In the genomic region with DNA sequence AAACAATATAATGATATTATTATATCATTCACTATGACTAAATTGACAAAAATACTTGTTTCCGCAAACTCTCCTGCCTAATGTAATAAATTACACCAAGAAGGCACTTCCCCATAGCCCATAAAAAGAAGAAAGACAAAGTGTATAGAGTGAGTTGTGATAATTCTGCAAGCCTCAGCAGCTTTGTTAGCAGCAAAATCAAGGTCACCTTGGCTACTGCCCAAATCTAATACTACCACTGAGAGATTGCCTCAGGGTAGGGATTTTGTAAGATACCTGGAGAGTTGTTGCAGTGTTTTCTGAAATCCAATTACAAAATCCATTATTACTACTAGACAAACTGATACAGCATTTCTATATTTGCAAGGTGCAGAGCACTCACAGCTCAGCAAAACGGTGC, we compare ENCODE assay signal across 1 cellular context.
TF ChIP-seq lines count a peak whose summit lies in the region.

No MANE protein-coding gene starts in this region.

TF ChIP-seq in HEK293, 187 proteins besides CTCF, POLR2A, EP300 and RAD21 (continued from another document):
- TF ChIP-seq, protein P1, sequence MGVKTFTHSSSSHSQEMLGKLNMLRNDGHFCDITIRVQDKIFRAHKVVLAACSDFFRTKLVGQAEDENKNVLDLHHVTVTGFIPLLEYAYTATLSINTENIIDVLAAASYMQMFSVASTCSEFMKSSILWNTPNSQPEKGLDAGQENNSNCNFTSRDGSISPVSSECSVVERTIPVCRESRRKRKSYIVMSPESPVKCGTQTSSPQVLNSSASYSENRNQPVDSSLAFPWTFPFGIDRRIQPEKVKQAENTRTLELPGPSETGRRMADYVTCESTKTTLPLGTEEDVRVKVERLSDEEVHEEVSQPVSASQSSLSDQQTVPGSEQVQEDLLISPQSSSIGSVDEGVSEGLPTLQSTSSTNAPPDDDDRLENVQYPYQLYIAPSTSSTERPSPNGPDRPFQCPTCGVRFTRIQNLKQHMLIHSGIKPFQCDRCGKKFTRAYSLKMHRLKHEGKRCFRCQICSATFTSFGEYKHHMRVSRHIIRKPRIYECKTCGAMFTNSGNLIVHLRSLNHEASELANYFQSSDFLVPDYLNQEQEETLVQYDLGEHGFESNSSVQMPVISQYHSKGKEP (tag by site-specific recombination; IDR thresholded peaks at IDR 0.05): no peak
- TF ChIP-seq, protein P2, sequence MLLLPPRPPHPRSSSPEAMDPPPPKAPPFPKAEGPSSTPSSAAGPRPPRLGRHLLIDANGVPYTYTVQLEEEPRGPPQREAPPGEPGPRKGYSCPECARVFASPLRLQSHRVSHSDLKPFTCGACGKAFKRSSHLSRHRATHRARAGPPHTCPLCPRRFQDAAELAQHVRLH (tag by site-specific recombination; IDR thresholded peaks at IDR 0.05): no peak
- TF ChIP-seq ZNF302 (tag by site-specific recombination; IDR thresholded peaks at IDR 0.05; ENCODE audit: low read depth): no peak
- TF ChIP-seq ZNF114 (tag by site-specific recombination; IDR thresholded peaks at IDR 0.05): no peak
- no peak for TF ChIP-seq ZNF24 (tag by site-specific recombination; IDR thresholded peaks at IDR 0.05)
- TF ChIP-seq ZNF266 (tag by site-specific recombination; IDR thresholded peaks at IDR 0.05; ENCODE audit: low read depth): no peak
